ENCODE assay signal across 9 cellular contexts in the genomic region with DNA sequence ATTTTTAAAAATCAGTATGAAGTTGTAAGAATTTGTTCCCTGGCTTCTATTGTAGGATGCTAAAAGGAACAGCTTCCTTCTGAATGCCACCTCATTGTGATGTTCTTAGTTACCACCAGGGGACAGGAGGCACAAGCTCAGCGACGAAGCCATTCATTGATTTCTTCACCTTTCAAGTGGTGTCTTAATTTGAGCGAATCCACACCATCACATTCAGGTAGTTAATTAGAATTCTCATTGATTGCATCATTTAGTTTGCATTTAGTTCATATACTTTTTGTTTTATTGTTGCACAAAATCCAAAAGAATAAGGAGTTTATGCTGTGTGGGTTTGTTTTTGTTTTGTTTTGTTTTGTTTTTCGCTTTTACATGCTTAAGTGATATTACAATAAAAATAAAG. TPM values are rescaled to one million over a fixed set of nuclear protein-coding genes. Genes with fewer than 3 reads are reported as not detected.
DNase-seq lines count a peak whose midpoint lies in the region; ATAC-seq and TF ChIP-seq lines count a peak whose summit lies in the region.
"Had no signal": no experiment of that assay in that cellular context is flagged by ENCODE, and none has a peak within 500 bp of the region (broad histone marks: within the 10 kb centered on the region; RNA-seq: fewer than 3 reads in every experiment).

No MANE protein-coding gene starts in this region.

- peak; percentile 29 for TF ChIP-seq CTCF in AG04449 (IDR thresholded peaks at IDR 0.05; ENCODE audit: insufficient read depth, low read length, missing control alignments)
- peak; percentile 10 for TF ChIP-seq CTCF in GM10248 (IDR thresholded peaks at IDR 0.05; ENCODE audit: control extremely low read depth, extremely low read depth, low read depth, missing control alignments)
- TF ChIP-seq CTCF in choroid plexus epithelial cell (conservative IDR thresholded peaks at IDR 0.05; ENCODE audit: low read depth, low read length): peak; percentile 50

- POLR2A ChIA-PET in AG04449 (lab: Yijun Ruan, JAX): no interaction called here
- POLR2A ChIA-PET in GM10248 (lab: Yijun Ruan, JAX): no interaction called here

- CTCF ChIA-PET in AG04449 (lab: Yijun Ruan, JAX): interaction anchor here (0.6 to 1.7 kb wide), 32 partner anchors 9 to 285 kb away, joined by 3 to 18 read pairs (median 4); a partner anchor contains a TSS
- CTCF ChIA-PET in GM10248 (lab: Yijun Ruan, JAX): interaction anchor here (0.6 to 1.6 kb wide), 26 partner anchors 9 to 457 kb away, joined by 3 to 29 read pairs (median 4); a partner anchor contains a TSS

- DNase-seq in AG04449 (ENCODE audit: low read depth, low spot score) (no peak), GM10248 (ENCODE audit: extremely low spot score) (no peak), NCI-H460 (ENCODE audit: extremely low read depth, low read depth) (peak; percentile 41), choroid plexus epithelial cell (ENCODE audit: low read depth) (no peak), cerebellum (ENCODE audit: low spot score) (no peak), superior temporal gyrus (ENCODE audit: extremely low spot score) (no peak), AG08396 (ENCODE audit: low spot score) (no peak)
- DNase-seq: activated naive CD8-positive, alpha-beta T cell treated with anti-CD3 and anti-CD28 coated beads, Interleukin-2, amount 10 ng/mL, durations not matched to agents 7 days and 5 days had no signal

- ATAC-seq in GM21825 (IDR thresholded peaks at IDR 0.05; ENCODE audit: unreplicated experiment): no peak

- H3K4me3 ChIP-seq in AG04449 (ENCODE audit: low read depth, low read length): no peak overlapping the region
- H3K4me3 ChIP-seq in choroid plexus epithelial cell (ENCODE audit: low read depth, low read length): no peak overlapping the region

RNA-seq across cellular contexts. Expression of a gene that starts 23.1 kb away (rescaled TPM):
- not detected in 2 replicates for total RNA-seq in NCI-H460 (2014; rRNA removed; shearing (Covaris generic))
- not detected in 2 replicates for polyA plus RNA-seq in NCI-H460 (2014; cell fraction: nucleus; rRNA removed)
- 1.1 TPM for total RNA-seq in cerebellum
- total RNA-seq: activated naive CD8-positive, alpha-beta T cell treated with anti-CD3 and anti-CD28 coated beads, Interleukin-2, amount 10 ng/mL, durations not matched to agents 7 days and 5 days had no signal
